Comparison of ENCODE assay signal across 18 cellular contexts in genomic region chr3:99648496-99648895, GRCh38. TPM values are rescaled to one million over a fixed set of nuclear protein-coding genes. Genes with fewer than 3 reads are reported as not detected.
A peak's percentile ranks its signal among the peaks of the same experiment; 100 is the strongest.
DNase-seq lines count a peak whose midpoint lies in the region; ATAC-seq and TF ChIP-seq lines count a peak whose summit lies in the region.
"Had no signal": no experiment of that assay in that cellular context is flagged by ENCODE, and none has a peak within 500 bp of the region (broad histone marks: within the 10 kb centered on the region; RNA-seq: fewer than 3 reads in every experiment).

No MANE protein-coding gene starts in this region.

- H3K4me3 ChIP-seq in left ventricle myocardium inferior: no peak overlapping the region
- H3K4me3 ChIP-seq in esophagus muscularis mucosa: no peak overlapping the region
- H3K4me3 ChIP-seq in sigmoid colon: no peak overlapping the region
- H3K4me3 ChIP-seq in MG63: no peak overlapping the region

- DNase-seq in left ventricle myocardium inferior: no peak
- no peak for DNase-seq in left ventricle myocardium superior
- no peak for DNase-seq in esophagus muscularis mucosa (ENCODE audit: extremely low spot score)
- DNase-seq in sigmoid colon: no peak
- no peak for DNase-seq in HPDE6-E6E7 (ENCODE audit: extremely low spot score)
- no peak for DNase-seq in ureter (ENCODE audit: low spot score)
- no peak for DNase-seq in MG63
- DNase-seq: activated CD4-positive, alpha-beta memory T cell treated with anti-CD3 and anti-CD28 coated beads, Interleukin-2, amount 10 ng/mL, durations not matched to agents 7 days and 5 days; activated naive CD4-positive, alpha-beta T cell treated with anti-CD3 and anti-CD28 coated beads, Interleukin-2, amount 50 U/mL, for 16 hours; activated T-cell treated with anti-CD3 and anti-CD28 coated beads, Interleukin-2, amount 50 U/mL, for 24 hours; CD4-positive, alpha-beta memory T cell; cortex of kidney; DMS79; naive thymus-derived CD8-positive, alpha-beta T cell; NCI-H2029; SHP77; WERI-Rb-1 had no signal

- TF ChIP-seq EP300 in esophagus muscularis mucosa (IDR thresholded peaks at IDR 0.05) (no peak), sigmoid colon (IDR thresholded peaks at IDR 0.05) (no peak)

- ATAC-seq in left ventricle myocardium superior (no peak), GM18511 (IDR thresholded peaks at IDR 0.05; ENCODE audit: unreplicated experiment) (no peak)
- ATAC-seq: naive thymus-derived CD8-positive, alpha-beta T cell had no signal

- no peak for TF ChIP-seq POLR2A in esophagus muscularis mucosa (IDR thresholded peaks at IDR 0.05; ENCODE audit: low read depth)
- no peak for TF ChIP-seq POLR2A in sigmoid colon (IDR thresholded peaks at IDR 0.05)

- peak overlapping the region; percentile 66 for H3K27ac ChIP-seq in left ventricle myocardium inferior (replicated peaks)
- H3K27ac ChIP-seq in esophagus muscularis mucosa (replicated peaks in 1 of 4): peak overlapping the region; percentile 73 to 92 (median 82)
- H3K27ac ChIP-seq in sigmoid colon: peak overlapping the region; percentile 67 to 91 (median 84)
- H3K27ac ChIP-seq: WERI-Rb-1 had no signal

- H3K36me3 ChIP-seq in left ventricle myocardium inferior: no peaks in the 10 kb centered on the region
- no peaks in the 10 kb centered on the region for H3K36me3 ChIP-seq in esophagus muscularis mucosa
- H3K36me3 ChIP-seq in sigmoid colon: no peaks in the 10 kb centered on the region
- peaks cover 5% of the 10 kb centered on the region; the same call in 1 of the 2 replicates for H3K36me3 ChIP-seq in MG63
- H3K36me3 ChIP-seq: WERI-Rb-1 had no signal

- no peaks in the 10 kb centered on the region for H3K27me3 ChIP-seq in left ventricle myocardium inferior (ENCODE audit: low read depth)
- no peaks in the 10 kb centered on the region for H3K27me3 ChIP-seq in esophagus muscularis mucosa
- H3K27me3 ChIP-seq in sigmoid colon: no peaks in the 10 kb centered on the region
- H3K27me3 ChIP-seq in MG63: no peaks in the 10 kb centered on the region

- WGBS in esophagus muscularis mucosa: 53% methylated on average over 4 of the region's 4 CpGs
- WGBS in sigmoid colon, 2 donors: 67 to 77% methylated on average over 4 of the region's 4 CpGs

- no peak for TF ChIP-seq CTCF in left ventricle myocardium inferior (IDR thresholded peaks at IDR 0.05; ENCODE audit: borderline replicate concordance)
- no peak for TF ChIP-seq CTCF in esophagus muscularis mucosa (IDR thresholded peaks at IDR 0.05)
- no peak for TF ChIP-seq CTCF in sigmoid colon (IDR thresholded peaks at IDR 0.05)

- H3K9me3 ChIP-seq in left ventricle myocardium inferior (replicated peaks) (no peaks in the 10 kb centered on the region), esophagus muscularis mucosa (no peaks in the 10 kb centered on the region), sigmoid colon (no peaks in the 10 kb centered on the region), MG63 (no peaks in the 10 kb centered on the region)

- peaks cover 15% of the 10 kb centered on the region for H3K4me1 ChIP-seq in left ventricle myocardium inferior
- H3K4me1 ChIP-seq in esophagus muscularis mucosa: peaks cover 12 to 95% (median 84%) of the 10 kb centered on the region in 4 donors
- peaks cover 0 to 93% (median 69%) of the 10 kb centered on the region in 4 donors for H3K4me1 ChIP-seq in sigmoid colon

- intact Hi-C loops in left ventricle myocardium inferior (cut with micrococcal nuclease) (no loop called here), left ventricle myocardium superior (cut with micrococcal nuclease) (no loop called here), esophagus muscularis mucosa (cut with DNase I) (no loop called here), sigmoid colon (cut with DNase I) (loop anchor here (2.0 kb wide), 1 partner anchor 38 kb away; no protein-coding TSS in a partner anchor)

RNA-seq across cellular contexts. Expression of gene COL8A1, which starts 10.1 kb away (rescaled TPM):
- total RNA-seq in left ventricle myocardium inferior (16.4 TPM), left ventricle myocardium superior (12.0 TPM), esophagus muscularis mucosa (100 to 1,000 TPM in 1 of 4 donors, 10 to 100 TPM in 3; 31.5 to 139 (median 71.4) TPM), sigmoid colon (10 to 100 TPM; 15.3 to 39.6 (median 18.3) TPM), ureter (30.2 TPM)
- 1 to 10 TPM in 1 of 3 donors, under 1 TPM in 2; 0.23 to 2.2 (median 0.60) TPM for polyA plus RNA-seq in sigmoid colon
- total RNA-seq in MG63 (2014; rRNA removed; shearing (Covaris generic); ENCODE audit: low replicate concordance): 11.8 and 19.1 TPM in 2 replicates
- total RNA-seq: CD4-positive, alpha-beta memory T cell had no signal
- polyA plus RNA-seq: CD4-positive, alpha-beta memory T cell; naive thymus-derived CD8-positive, alpha-beta T cell had no signal
